In the genomic region with DNA sequence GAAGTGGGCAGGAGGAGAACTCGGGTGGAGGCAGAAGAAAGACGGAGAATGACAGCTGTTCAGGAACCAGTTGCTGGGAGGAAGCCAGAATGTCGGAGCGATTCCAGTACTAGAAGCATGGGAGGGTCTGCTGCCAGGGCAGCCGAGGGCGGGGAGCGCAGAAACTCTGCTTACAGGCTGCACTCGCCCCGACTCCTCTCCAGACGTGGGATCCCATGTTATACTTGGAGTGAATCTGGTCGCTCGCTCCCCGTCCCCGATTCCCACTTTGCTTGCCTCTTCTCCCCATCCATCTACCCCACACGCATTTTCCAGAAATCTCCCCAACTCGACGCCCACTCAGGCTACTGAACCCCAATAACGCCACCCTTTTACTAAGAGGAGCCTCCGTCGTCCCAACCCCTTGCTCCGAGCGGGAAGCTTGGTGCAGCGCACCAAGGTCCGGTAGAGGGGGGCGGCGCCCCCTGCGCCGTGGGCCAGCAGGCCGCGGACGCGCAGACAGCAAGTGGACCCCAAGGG, we compare ENCODE assay signal across 8 cellular contexts. TPM values are rescaled to one million over a fixed set of nuclear protein-coding genes. Genes with fewer than 3 reads are reported as not detected.
DNase-seq lines count a peak whose midpoint lies in the region; ATAC-seq and TF ChIP-seq lines count a peak whose summit lies in the region.

No MANE protein-coding gene starts in this region.

- TF ChIP-seq CTCF in uterus (IDR thresholded peaks at IDR 0.05): no peak

- peak overlapping the region; percentile 47 for H3K4me3 ChIP-seq in mesodermal cell (ENCODE audit: extremely low read depth, insufficient read depth, low read length, poor library complexity, severe bottlenecking)
- H3K4me3 ChIP-seq in uterus: peak overlapping the region; percentile 56 to 74

- WGBS in mesodermal cell (ENCODE audit: insufficient coverage in 2 of 2), 2 experiments: 1 to 3% methylated on average over 21 to 27 of the region's 32 CpGs

- ATAC-seq in GM21381 (IDR thresholded peaks at IDR 0.05; ENCODE audit: unreplicated experiment): peak; percentile 28

- peak; percentile 5 for DNase-seq in COR-L47 (lab: John Stamatoyannopoulos, UW)
- peak; percentile 64 to 86 for DNase-seq in NCI-H524 (lab: John Stamatoyannopoulos, UW)
- DNase-seq in dermis blood vessel endothelial cell: peak; percentile 7
- DNase-seq in uterus: peak; percentile 26 to 27
- DNase-seq in epidermal melanocyte (ENCODE audit: insufficient read length, low spot score): no peak
- no peak for DNase-seq in SK-N-DZ (ENCODE audit: low spot score)

- H3K27ac ChIP-seq in mesodermal cell (ENCODE audit: low read depth, low read length, severe bottlenecking) (no peak overlapping the region), uterus (peak overlapping the region; percentile 62 to 85)

- intact Hi-C loops in uterus (cut with DNase I; ENCODE audit: low total_unique reads): no loop called here

- H3K36me3 ChIP-seq in mesodermal cell (ENCODE audit: control insufficient read depth, insufficient read depth, low read length) (no peaks in the 10 kb centered on the region), uterus (no peaks in the 10 kb centered on the region)

- no peak for TF ChIP-seq POLR2A in uterus (IDR thresholded peaks at IDR 0.05)

- H3K9me3 ChIP-seq in mesodermal cell (ENCODE audit: control insufficient read depth, low read length) (no peaks in the 10 kb centered on the region), uterus (no peaks in the 10 kb centered on the region)

- H3K4me1 ChIP-seq in mesodermal cell (ENCODE audit: control insufficient read depth, insufficient read depth, low read length, poor library complexity, severe bottlenecking) (peaks cover 20% of the 10 kb centered on the region), uterus (peaks cover 0 to 4% of the 10 kb centered on the region in 2 donors)

- no peaks in the 10 kb centered on the region for H3K27me3 ChIP-seq in uterus

RNA-seq across cellular contexts. Expression of a gene that starts 0.7 kb away (rescaled TPM):
- 0.23 and 0.34 TPM in 2 replicates for total RNA-seq in dermis blood vessel endothelial cell
- 5.2 TPM for polyA plus RNA-seq in mesodermal cell (2013, experiment 1 of 2)
- 9.4 TPM for polyA plus RNA-seq in mesodermal cell (2013, experiment 2 of 2)
- total RNA-seq in uterus: 10 to 100 TPM; 19.2 to 27.1 (median 23.6) TPM
- polyA plus RNA-seq in SK-N-DZ (2014; cell fraction: cytosol; rRNA removed): 1.1 and 1.7 TPM in 2 replicates
- polyA plus RNA-seq in SK-N-DZ (2014; cell fraction: nucleus; rRNA removed): 1.4 and 5.8 TPM in 2 replicates

Comparison
In these comparisons a context has a peak if more than half of its experiments do, and no peak if none do; other contexts are left out.
1. DNase-seq: peak in COR-L47 (single experiment), NCI-H524 (2 of 2), dermis blood vessel endothelial cell (single experiment) and uterus (2 of 2); none in epidermal melanocyte (single experiment) and SK-N-DZ (single experiment).
2. RNA of a gene that starts 0.7 kb away (total RNA-seq): 19.2 to 27.1 TPM in uterus; 0.23 to 0.34 TPM in dermis blood vessel endothelial cell; every median in the first group is over 10 times any median in the second.